25 cellular contexts compared by ENCODE assay signal in genomic region chr13:44744880-44745633, GRCh38.
"Had no signal": no experiment of that assay in that cellular context is flagged by ENCODE, and none has a peak within 500 bp of the region (broad histone marks: within the 10 kb centered on the region; RNA-seq: fewer than 3 reads in every experiment).

No MANE protein-coding gene starts in this region.

- H3K4me1 ChIP-seq: neural progenitor cell, parathyroid adenoma, suprapubic skin had no signal

- H3K9ac ChIP-seq: neural progenitor cell, parathyroid adenoma had no signal

- DNase-seq: activated CD4-positive, alpha-beta T cell treated with anti-CD3 and anti-CD28 coated beads for 36 hours; activated CD4-positive, CD25-positive, alpha-beta regulatory T cell; activated effector memory CD4-positive, alpha-beta T cell treated with anti-CD3 and anti-CD28 coated beads, Interleukin-2, amount 50 U/mL, for 16 hours; activated naive CD4-positive, alpha-beta T cell treated with anti-CD3 and anti-CD28 coated beads for 36 hours; activated naive CD8-positive, alpha-beta T cell treated with anti-CD3 and anti-CD28 coated beads for 36 hours; adrenal gland; aorta; body of pancreas; caudate nucleus; cortex of kidney; effector memory CD8-positive, alpha-beta T cell; foreskin melanocyte; naive thymus-derived CD8-positive, alpha-beta T cell; occipital lobe; psoas muscle; stimulated activated CD4-positive, alpha-beta T cell treated with anti-CD3 and anti-CD28 coated beads, Interleukin-15, amount 100 ng/mL, for 24 hours; stimulated activated CD4-positive, alpha-beta T cell treated with anti-CD3 and anti-CD28 coated beads, Interleukin-2, amount 100 ng/mL, for 24 hours; stimulated activated naive B cell treated with anti-CD40 and anti-IgM and Interleukin-4, amounts not matched to agents 10 μg/mL and 1 μg/mL and 100 μg/mL, for 72 hours; stomach; tibial artery had no signal

- H2AFZ ChIP-seq: neural progenitor cell, parathyroid adenoma had no signal

- H3K4me3 Mint-ChIP-seq: activated CD4-positive, alpha-beta T cell treated with anti-CD3 and anti-CD28 coated beads for 36 hours; activated naive CD4-positive, alpha-beta T cell treated with anti-CD3 and anti-CD28 coated beads for 36 hours; activated naive CD8-positive, alpha-beta T cell treated with anti-CD3 and anti-CD28 coated beads for 36 hours; effector memory CD8-positive, alpha-beta T cell; memory B cell; naive thymus-derived CD8-positive, alpha-beta T cell; neural progenitor cell; stimulated activated naive B cell treated with anti-CD40 and anti-IgM and Interleukin-4, amounts not matched to agents 10 μg/mL and 1 μg/mL and 100 μg/mL, for 72 hours had no signal

- H3K4me3 ChIP-seq: adrenal gland, body of pancreas, esophagus muscularis mucosa, neural progenitor cell, psoas muscle, stomach, suprapubic skin, tibial artery had no signal

- H3K27me3 ChIP-seq: adrenal gland, body of pancreas, esophagus muscularis mucosa, neural progenitor cell, stomach, suprapubic skin, tibial artery had no signal

- ATAC-seq: activated CD4-positive, alpha-beta T cell treated with anti-CD3 and anti-CD28 coated beads for 36 hours; body of pancreas; effector memory CD8-positive, alpha-beta T cell; naive thymus-derived CD8-positive, alpha-beta T cell; stimulated activated naive B cell treated with anti-CD40 and anti-IgM and Interleukin-4, amounts not matched to agents 10 μg/mL and 1 μg/mL and 100 μg/mL, for 72 hours had no signal

- H3K9me3 ChIP-seq: adrenal gland, body of pancreas, suprapubic skin, tibial artery had no signal

- H3K27ac Mint-ChIP-seq: activated CD4-positive, alpha-beta T cell treated with anti-CD3 and anti-CD28 coated beads for 36 hours; activated naive CD4-positive, alpha-beta T cell treated with anti-CD3 and anti-CD28 coated beads for 36 hours; activated naive CD8-positive, alpha-beta T cell treated with anti-CD3 and anti-CD28 coated beads for 36 hours; effector memory CD8-positive, alpha-beta T cell; memory B cell; naive thymus-derived CD8-positive, alpha-beta T cell; neural progenitor cell; stimulated activated naive B cell treated with anti-CD40 and anti-IgM and Interleukin-4, amounts not matched to agents 10 μg/mL and 1 μg/mL and 100 μg/mL, for 72 hours had no signal

- H3K36me3 ChIP-seq: adrenal gland, esophagus muscularis mucosa, neural progenitor cell, stomach, suprapubic skin, tibial artery had no signal

- H3K9me3 Mint-ChIP-seq: effector memory CD8-positive, alpha-beta T cell; neural progenitor cell had no signal

- H3K4me2 ChIP-seq: neural progenitor cell had no signal

- H3K27ac ChIP-seq: adrenal gland, body of pancreas, esophagus muscularis mucosa, neural progenitor cell, parathyroid adenoma, psoas muscle, stomach, suprapubic skin, tibial artery had no signal

- H3K36me3 Mint-ChIP-seq: activated naive CD8-positive, alpha-beta T cell treated with anti-CD3 and anti-CD28 coated beads for 36 hours; memory B cell; naive thymus-derived CD8-positive, alpha-beta T cell; neural progenitor cell; stimulated activated naive B cell treated with anti-CD40 and anti-IgM and Interleukin-4, amounts not matched to agents 10 μg/mL and 1 μg/mL and 100 μg/mL, for 72 hours had no signal

- H3K79me2 ChIP-seq: parathyroid adenoma had no signal

- H3K4me1 Mint-ChIP-seq: activated CD4-positive, alpha-beta T cell treated with anti-CD3 and anti-CD28 coated beads for 36 hours; activated naive CD8-positive, alpha-beta T cell treated with anti-CD3 and anti-CD28 coated beads for 36 hours; memory B cell; neural progenitor cell; stimulated activated naive B cell treated with anti-CD40 and anti-IgM and Interleukin-4, amounts not matched to agents 10 μg/mL and 1 μg/mL and 100 μg/mL, for 72 hours had no signal
